ENCODE assay signal across 8 cellular contexts in the genomic region with DNA sequence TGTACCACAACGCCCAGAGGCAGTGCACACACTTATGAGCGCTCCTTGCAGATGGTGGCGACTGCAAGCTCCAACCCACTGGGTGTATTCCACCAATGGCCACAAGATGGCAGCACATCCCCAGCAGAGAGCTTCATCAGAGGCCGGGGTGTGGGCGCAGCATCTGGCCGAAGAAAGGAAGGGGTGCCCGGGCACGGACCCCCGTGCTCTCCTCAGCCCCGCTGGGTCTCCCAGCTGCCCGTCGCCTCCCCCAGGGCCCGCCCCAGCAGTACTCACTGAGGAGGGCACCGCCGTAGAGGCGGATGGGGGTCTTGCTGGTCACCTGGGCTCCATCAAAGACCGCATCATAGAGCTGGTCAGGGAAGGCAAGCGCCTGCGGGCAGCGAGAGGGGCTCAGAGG. TPM values are rescaled to one million over a fixed set of nuclear protein-coding genes. Genes with fewer than 3 reads are reported as not detected.
DNase-seq lines count a peak whose midpoint lies in the region; ATAC-seq and TF ChIP-seq lines count a peak whose summit lies in the region.

No MANE protein-coding gene starts in this region.

- H3K9me3 ChIP-seq in BLaER1 treated with 17β-estradiol and CSF1 and Interleukin-3, amounts not matched to agents 10 nM and 100 nM (replicated peaks in 1 of 11) = no peaks in the 10 kb centered on the region
- H3K9me3 ChIP-seq in vagina = no peaks in the 10 kb centered on the region

- peaks cover 38 to 88% (median 73%) of the 10 kb centered on the region in 11 experiments for H3K36me3 ChIP-seq in BLaER1 treated with 17β-estradiol and CSF1 and Interleukin-3, amounts not matched to agents 10 nM and 100 nM
- H3K36me3 ChIP-seq in vagina = no peaks in the 10 kb centered on the region

- peak; percentile 67 for DNase-seq in LoVo (ENCODE audit: low spot score)
- DNase-seq in SK-MEL-5 (ENCODE audit: low read depth, low spot score) = peak; percentile 82
- DNase-seq in activated naive CD4-positive, alpha-beta T cell (lab: John Stamatoyannopoulos, UW) = peak; percentile 55 to 81 (median 81)
- peak; percentile 70 to 96 (median 90) for DNase-seq in head of caudate nucleus
- DNase-seq in progenitor cell of endocrine pancreas (ENCODE audit: low spot score, unreplicated experiment) = peak; percentile 62
- no peak for DNase-seq in vagina (ENCODE audit: extremely low spot score in 2 of 2)

- peaks cover 42 to 61% (median 51%) of the 10 kb centered on the region in 10 experiments for H3K4me1 ChIP-seq in BLaER1 treated with 17β-estradiol and CSF1 and Interleukin-3, amounts not matched to agents 10 nM and 100 nM
- peaks cover 11% of the 10 kb centered on the region for H3K4me1 ChIP-seq in vagina

- H3K4me1 Mint-ChIP-seq in progenitor cell of endocrine pancreas (ENCODE audit: low read depth) = no peaks in the 10 kb centered on the region

- H3K4me3 Mint-ChIP-seq in progenitor cell of endocrine pancreas (ENCODE audit: low read depth) = no peak overlapping the region

- no peak overlapping the region for H3K27ac Mint-ChIP-seq in progenitor cell of endocrine pancreas

- no peak overlapping the region for H3K4me3 ChIP-seq in BLaER1 treated with 17β-estradiol and CSF1 and Interleukin-3, amounts not matched to agents 10 nM and 100 nM
- H3K4me3 ChIP-seq in vagina = no peak overlapping the region

- peak overlapping the region in 9 of 11 experiments; percentile 37 to 99 (median 97); a peak in 17 of 22 replicates for H3K4me2 ChIP-seq in BLaER1 treated with 17β-estradiol and CSF1 and Interleukin-3, amounts not matched to agents 10 nM and 100 nM

- H3K9ac ChIP-seq in BLaER1 treated with 17β-estradiol and CSF1 and Interleukin-3, amounts not matched to agents 10 nM and 100 nM = peak overlapping the region in 4 of 11 experiments; percentile 34 to 54 (median 50); a peak in 3 of 22 replicates

- H4K20me1 ChIP-seq in BLaER1 treated with 17β-estradiol and CSF1 and Interleukin-3, amounts not matched to agents 10 nM and 100 nM = peaks cover 52 to 97% (median 90%) of the 10 kb centered on the region in 11 experiments; a peak in 21 of 22 replicates

- H3K9me3 Mint-ChIP-seq in progenitor cell of endocrine pancreas (ENCODE audit: low read depth) = no peaks in the 10 kb centered on the region

- peaks cover 9% of the 10 kb centered on the region for H3K36me3 Mint-ChIP-seq in progenitor cell of endocrine pancreas (ENCODE audit: insufficient read depth)

- peak; percentile 75 for TF ChIP-seq CTCF in progenitor cell of endocrine pancreas (IDR thresholded peaks at IDR 0.05; ENCODE audit: unreplicated experiment)
- TF ChIP-seq CTCF in vagina (IDR thresholded peaks at IDR 0.05) = peak; percentile 92 to 96 (median 93)

- ATAC-seq in GM19397 (IDR thresholded peaks at IDR 0.05; ENCODE audit: unreplicated experiment) = peak; percentile 62

- H3K27me3 Mint-ChIP-seq in progenitor cell of endocrine pancreas = no peaks in the 10 kb centered on the region

- no peaks in the 10 kb centered on the region for H3K27me3 ChIP-seq in BLaER1 treated with 17β-estradiol and CSF1 and Interleukin-3, amounts not matched to agents 10 nM and 100 nM
- no peaks in the 10 kb centered on the region for H3K27me3 ChIP-seq in vagina

- in situ Hi-C loops in SK-MEL-5 (cut with HindIII; ENCODE audit: low pct_unique_long_range_greater_than_20kb, low sequenced_read_pairs) = no loop called here

- H3K27ac ChIP-seq in BLaER1 treated with 17β-estradiol and CSF1 and Interleukin-3, amounts not matched to agents 10 nM and 100 nM = peak overlapping the region in 1 of 11 experiments; percentile 16; a peak in 1 of 22 replicates
- no peak overlapping the region for H3K27ac ChIP-seq in vagina

- TF ChIP-seq POLR2A in vagina (IDR thresholded peaks at IDR 0.05) = no peak

- intact Hi-C loops in head of caudate nucleus (cut with DNase I) = loop anchor here (2.0 to 10.0 kb wide), 2 partner anchors 168 to 358 kb away; no protein-coding TSS in a partner anchor
- intact Hi-C loops in vagina (cut with DNase I) = loop anchor here (1.0 to 10.0 kb wide), 2 partner anchors 168 to 358 kb away; no protein-coding TSS in a partner anchor

RNA-seq across cellular contexts. Expression of a gene that starts 14.2 kb away (rescaled TPM):
- 3.2 and 4.0 TPM in 2 replicates for total RNA-seq in SK-MEL-5 (2014; rRNA removed; shearing (Covaris generic))
- polyA plus RNA-seq in SK-MEL-5 (2015; cell fraction: cytosol; rRNA removed) = 25.8 and 28.9 TPM in 2 replicates
- 11.3 and 12.8 TPM in 2 replicates for polyA plus RNA-seq in SK-MEL-5 (2015; cell fraction: nucleus; rRNA removed)
- 71.8 and 82.8 TPM in 2 replicates for total RNA-seq in progenitor cell of endocrine pancreas
- 50.6 TPM for total RNA-seq in vagina

Comparison
In these comparisons a context has a peak if more than half of its experiments do, and no peak if none do; other contexts are left out.
1. DNase-seq: peak in LoVo (single experiment), SK-MEL-5 (single experiment), activated naive CD4-positive, alpha-beta T cell (4 of 4), head of caudate nucleus (42 of 42) and progenitor cell of endocrine pancreas (single experiment); none in vagina (0 of 2).
2. RNA of a gene that starts 14.2 kb away (total RNA-seq): 71.8 to 82.8 TPM in progenitor cell of endocrine pancreas and 50.6 TPM in vagina (single experiment); 3.2 to 4.0 TPM in SK-MEL-5; every median in the first group is over 10 times any median in the second.